8 cellular contexts compared by ENCODE assay signal in the genomic region with DNA sequence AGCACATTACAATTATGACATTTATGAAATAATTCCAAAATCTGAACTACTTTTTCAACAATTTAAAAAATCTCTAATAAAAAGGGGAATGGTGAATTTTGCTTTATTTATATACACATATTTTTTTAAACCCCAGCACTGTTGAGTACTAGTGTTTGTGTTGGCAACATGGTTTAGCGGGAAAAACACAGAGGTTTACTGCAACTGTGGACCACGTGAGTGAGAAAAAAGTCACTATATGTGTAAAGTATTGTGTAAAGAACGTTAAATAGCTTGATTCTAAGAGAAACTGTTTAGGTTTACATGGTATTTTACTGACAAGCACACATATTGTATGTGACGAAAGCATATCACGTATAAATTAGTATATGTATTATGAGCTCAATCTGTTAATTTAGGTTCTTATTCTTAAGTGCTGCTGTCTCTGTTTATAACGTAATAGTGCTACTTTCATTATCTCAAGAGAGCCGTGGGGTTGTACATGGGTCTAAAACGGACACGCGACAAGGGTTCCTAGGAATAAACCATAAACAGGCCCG. TPM values are rescaled to one million over a fixed set of nuclear protein-coding genes. Genes with fewer than 3 reads are reported as not detected.
A peak's percentile ranks its signal among the peaks of the same experiment; 100 is the strongest.
DNase-seq lines count a peak whose midpoint lies in the region; ATAC-seq and TF ChIP-seq lines count a peak whose summit lies in the region.

No MANE protein-coding gene starts in this region.

- peak overlapping the region; percentile 21; the same call in 1 of the 2 replicates for H2BK20ac ChIP-seq in IMR-90 (ENCODE audit: low read depth, low read length)

- peak overlapping the region; percentile 98 for H3K4me3 Mint-ChIP-seq in CD14-positive monocyte

- H3K9me3 ChIP-seq in IMR-90 (ENCODE audit: control insufficient read depth, insufficient read depth, low read length) = no peaks in the 10 kb centered on the region
- H3K9me3 ChIP-seq in aorta (ENCODE audit: control insufficient read depth, low read length) = no peaks in the 10 kb centered on the region

- no peak for DNase-seq in CD14-positive monocyte (ENCODE audit: low spot score)
- peak; percentile 28 for DNase-seq in IMR-90
- DNase-seq in astrocyte of the spinal cord (ENCODE audit: low read depth, low spot score) = peak; percentile 57
- peak; percentile 21 to 62 for DNase-seq in lung microvascular endothelial cell (ENCODE audit: low read depth in 2 of 2)
- no peak for DNase-seq in aorta
- DNase-seq in kidney tubule cell (ENCODE audit: low spot score) = no peak
- DNase-seq in midbrain (lab: John Stamatoyannopoulos, UW) = no peak

- CTCF ChIA-PET in IMR-90 (lab: Yijun Ruan, JAX) = interaction anchor here (0.5 kb wide), 1 partner anchor 440 kb away, joined by 3 read pairs; no protein-coding TSS in a partner anchor

- in situ Hi-C loops in IMR-90 (cut with MboI; ENCODE audit: low sequenced_read_pairs) (loop anchor here (10.0 kb wide), 1 partner anchor 299 kb away; no protein-coding TSS in a partner anchor), astrocyte of the spinal cord (cut with HindIII; ENCODE audit: low sequenced_read_pairs) (no loop called here)

- peaks cover 4 to 9% of the 10 kb centered on the region in 2 donors for H3K36me3 Mint-ChIP-seq in CD14-positive monocyte

- H2AK5ac ChIP-seq in IMR-90 (ENCODE audit: low read depth, low read length) = peak overlapping the region; percentile 15

- TF ChIP-seq RAD21 in IMR-90 (IDR thresholded peaks at IDR 0.05; ENCODE audit: low read length) = no peak

- no peaks in the 10 kb centered on the region for H3K9me3 Mint-ChIP-seq in CD14-positive monocyte

- peak overlapping the region; percentile 25; the same call in 1 of the 2 replicates for H2BK120ac ChIP-seq in IMR-90 (ENCODE audit: low read depth, low read length)

- dilution Hi-C loops in IMR-90 (cut with HindIII; ENCODE audit: low sequenced_read_pairs, unreplicated experiment) = no loop called here

- H3K4me1 Mint-ChIP-seq in CD14-positive monocyte = peaks cover 17% of the 10 kb centered on the region

- H3K14ac ChIP-seq in IMR-90 (replicated peaks; ENCODE audit: low read depth, low read length) = peak overlapping the region; percentile 53; the same call in 1 of the 2 replicates

- H2BK5ac ChIP-seq in IMR-90 (ENCODE audit: low read depth, low read length, poor library complexity, severe bottlenecking) = peak overlapping the region; percentile 28

- no peak for TF ChIP-seq CTCF in CD14-positive monocyte (IDR thresholded peaks at IDR 0.05)
- TF ChIP-seq CTCF in IMR-90 (conservative IDR thresholded peaks at IDR 0.05; ENCODE audit: low read depth, low read length) = no peak
- no peak for TF ChIP-seq CTCF in astrocyte of the spinal cord (IDR thresholded peaks at IDR 0.05; ENCODE audit: low read depth, low read length)

- 3% methylated on average over 6 of the region's 11 CpGs; no CpG with 5 or more reads in 1 of the 2 experiments for WGBS in IMR-90 (ENCODE audit: extremely low coverage in 2 of 2, insufficient read length in 1 of 2), 2 experiments
- WGBS in aorta, 2 donors = 1 to 2% methylated on average over 11 of the region's 11 CpGs

- H4K8ac ChIP-seq in IMR-90 (ENCODE audit: low read depth in 2 of 2, low read length in 2 of 2) = peak overlapping the region; percentile 0 to 29; a peak in 2 of 4 replicates

- peak overlapping the region; percentile 46 to 96 (median 86) for H3K27ac Mint-ChIP-seq in CD14-positive monocyte

- peak overlapping the region; percentile 62; the same call in 1 of the 2 replicates for H3K56ac ChIP-seq in IMR-90 (ENCODE audit: extremely low read depth, insufficient read depth, low read length)

- peak overlapping the region; percentile 52 for H4K91ac ChIP-seq in IMR-90 (ENCODE audit: insufficient read depth, low read depth, low read length)

- ATAC-seq in IMR-90 (ENCODE audit: low read depth) (no peak), aorta (ENCODE audit: low FRiP score) (no peak), HG02840 (IDR thresholded peaks at IDR 0.05; ENCODE audit: low FRiP score, unreplicated experiment) (no peak)

- H3K4me3 ChIP-seq in IMR-90 (ENCODE audit: insufficient read depth, low read depth, low read length) (peak overlapping the region; percentile 87), astrocyte of the spinal cord (ENCODE audit: low read depth, low read length) (peak overlapping the region; percentile 73), aorta (ENCODE audit: low read length in 2 of 2) (peak overlapping the region; percentile 40 to 54)

- H3K79me1 ChIP-seq in IMR-90 (ENCODE audit: low read depth in 1 of 2, low read length in 2 of 2) = peaks cover 18 to 34% of the 10 kb centered on the region in 2 experiments

- no peaks in the 10 kb centered on the region for H4K20me1 ChIP-seq in IMR-90 (ENCODE audit: insufficient read depth, low read length)

- H3K9me1 ChIP-seq in IMR-90 (ENCODE audit: insufficient read depth, low read length) = peaks cover 6% of the 10 kb centered on the region; the same call in 1 of the 2 replicates

- H3K27ac ChIP-seq in IMR-90 (ENCODE audit: insufficient read depth, low read length) (peak overlapping the region; percentile 66), aorta (ENCODE audit: low read depth in 1 of 2, low read length in 2 of 2) (no peak overlapping the region)

- H3K4me2 ChIP-seq in IMR-90 (ENCODE audit: low read depth, low read length) = peak overlapping the region; percentile 71

- peak overlapping the region; percentile 8 for H2AK9ac ChIP-seq in IMR-90 (replicated peaks; ENCODE audit: low read depth, low read length, poor library complexity)

- H4K5ac ChIP-seq in IMR-90 (ENCODE audit: low read depth, low read length) = no peak overlapping the region

- H2BK15ac ChIP-seq in IMR-90 (ENCODE audit: low read depth, low read length) = no peak overlapping the region

- intact Hi-C loops in CD14-positive monocyte (cut with micrococcal nuclease) = loop anchor here (5.0 to 10.0 kb wide), 6 partner anchors 119 to 429 kb away; partner anchors contain the start of gene MICU2 (in 1 of the 2)
- intact Hi-C loops in IMR-90 (cut with micrococcal nuclease) = loop anchor here (2.0 kb wide), 2 partner anchors 123 to 233 kb away; no protein-coding TSS in a partner anchor
- intact Hi-C loops in aorta (cut with DNase I) = loop anchor here (5.0 to 10.0 kb wide), 2 partner anchors 119 to 233 kb away; no protein-coding TSS in a partner anchor

- POLR2A ChIA-PET in IMR-90 (lab: Charles Lee; ENCODE audit: unreplicated experiment) = no interaction called here

- H3K4ac ChIP-seq in IMR-90 (ENCODE audit: low read depth, low read length) = peak overlapping the region; percentile 83

- H3K4me1 ChIP-seq in IMR-90 (ENCODE audit: control insufficient read depth, insufficient read depth, low read length) (0 out of 2 replicates have a peak, but pooled peaks cover 2% of the 10 kb centered on the region), aorta (ENCODE audit: control insufficient read depth in 1 of 2, insufficient read depth in 2 of 2, low read length in 2 of 2) (no peaks in the 10 kb centered on the region)

- H3K36me3 ChIP-seq in IMR-90 (ENCODE audit: control insufficient read depth, insufficient read depth, low read length) (peaks cover 1% of the 10 kb centered on the region; the same call in 1 of the 2 replicates), aorta (ENCODE audit: control insufficient read depth in 1 of 2, insufficient read depth in 2 of 2, low read length in 1 of 2) (no peaks in the 10 kb centered on the region)

- TF ChIP-seq POLR2A in IMR-90 (IDR thresholded peaks at IDR 0.05; ENCODE audit: low read depth, low read length) = no peak

- no peaks in the 10 kb centered on the region for H3K27me3 Mint-ChIP-seq in CD14-positive monocyte (ENCODE audit: low read depth in 3 of 3)

- peak overlapping the region; percentile 85; the same call in 1 of the 2 replicates for H3K23ac ChIP-seq in IMR-90 (ENCODE audit: low read depth, low read length)

- BruUV-seq in IMR-90 (replicated peaks; lab: Mats Ljungman, UMichigan) = TSS peak; percentile 70

- H3K9ac ChIP-seq in IMR-90 (ENCODE audit: low read depth, low read length) = peak overlapping the region; percentile 64; the same call in 1 of the 2 replicates

- H3K18ac ChIP-seq in IMR-90 (ENCODE audit: low read depth, low read length) = no peak overlapping the region

- H2AFZ ChIP-seq in IMR-90 (replicated peaks; ENCODE audit: low read length, poor library complexity) = peak overlapping the region; percentile 91

- H3K27me3 ChIP-seq in IMR-90 (ENCODE audit: control insufficient read depth, insufficient read depth, low read length) (no peaks in the 10 kb centered on the region), aorta (ENCODE audit: control insufficient read depth in 1 of 2, insufficient read depth in 2 of 2, low read length in 1 of 2) (no peaks in the 10 kb centered on the region)

TF ChIP-seq in IMR-90, 13 proteins besides CTCF, POLR2A, EP300 and RAD21 (continues in another document):
- TF ChIP-seq BHLHE40 (IDR thresholded peaks at IDR 0.05; ENCODE audit: low read depth, low read length) = no peak

RNA-seq across cellular contexts. Expression of gene SKA3, which starts 0.6 kb away (rescaled TPM):
- polyA plus RNA-seq in CD14-positive monocyte = 1 to 10 TPM in 1 of 2 donors, under 1 TPM in 1; 0.49 to 2.5 TPM
- total RNA-seq in IMR-90 (2012; rRNA removed) = 15.6 and 24.4 TPM in 2 replicates
- polyA plus RNA-seq in IMR-90 (2012; rRNA removed) = 11.6 and 11.7 TPM in 2 replicates
- polyA plus RNA-seq in IMR-90 (2012; cell fraction: cytosol; rRNA removed) = 2.0 and 3.5 TPM in 2 replicates
- 1.1 and 3.9 TPM in 2 replicates for polyA plus RNA-seq in IMR-90 (2012; cell fraction: nucleus; rRNA removed; ENCODE audit: low replicate concordance)
- 1.8 and 2.4 TPM in 2 replicates for total RNA-seq in lung microvascular endothelial cell
- total RNA-seq in aorta = 1 to 10 TPM in 1 of 2 donors, under 1 TPM in 1; 0.91 to 2.3 TPM
- polyA plus RNA-seq in aorta = under 1 TPM in 1 of 2 donors, not detected in 1; 0.51 TPM

RNA-seq across cellular contexts. Expression of gene MRPL57, which starts 0.7 kb away (rescaled TPM):
- polyA plus RNA-seq in CD14-positive monocyte (10 to 100 TPM; 41.1 to 52.3 TPM), IMR-90 (2012; rRNA removed) (8.0 and 14.2 TPM in 2 replicates), aorta (10 to 100 TPM; 16.8 TPM)
- total RNA-seq in IMR-90 (2012; rRNA removed) (5.3 and 7.0 TPM in 2 replicates), lung microvascular endothelial cell (18.7 and 25.8 TPM in 2 replicates), aorta (10 to 100 TPM in 1 of 2 donors, 1 to 10 TPM in 1; 8.4 to 10.3 TPM)
- polyA plus RNA-seq in IMR-90 (2012; cell fraction: cytosol; rRNA removed) = 13.3 and 19.2 TPM in 2 replicates
- 4.7 and 5.8 TPM in 2 replicates for polyA plus RNA-seq in IMR-90 (2012; cell fraction: nucleus; rRNA removed; ENCODE audit: low replicate concordance)

RNA-seq across cellular contexts. Expression of gene SAP18, which starts 35.8 kb away (rescaled TPM):
- polyA plus RNA-seq in CD14-positive monocyte = 100 to 1,000 TPM; 270 to 293 TPM
- total RNA-seq in IMR-90 (2012; rRNA removed) = 37.6 and 75.0 TPM in 2 replicates
- 69.5 and 72.3 TPM in 2 replicates for polyA plus RNA-seq in IMR-90 (2012; rRNA removed)
- 11.0 and 33.7 TPM in 2 replicates for polyA plus RNA-seq in IMR-90 (2012; cell fraction: cytosol; rRNA removed)
- 2.3 and 22.9 TPM in 2 replicates for polyA plus RNA-seq in IMR-90 (2012; cell fraction: nucleus; rRNA removed; ENCODE audit: low replicate concordance)
- 36.2 and 46.2 TPM in 2 replicates for total RNA-seq in lung microvascular endothelial cell
- 100 to 1,000 TPM; 161 to 172 TPM for total RNA-seq in aorta
- 100 to 1,000 TPM in 1 of 2 donors, 10 to 100 TPM in 1; 77.7 to 166 TPM for polyA plus RNA-seq in aorta

Comparison
In these comparisons a context has a peak if more than half of its experiments do, and no peak if none do; other contexts are left out.
1. DNase-seq: peak in IMR-90 (single experiment), astrocyte of the spinal cord (single experiment) and lung microvascular endothelial cell (2 of 2); none in CD14-positive monocyte (single experiment), aorta (0 of 2), kidney tubule cell (single experiment) and midbrain (single experiment).
2. Peak in every context shown above with its lines, with median percentiles within 50 percentile points of each other: H3K4me3 ChIP-seq.